In the genomic region with DNA sequence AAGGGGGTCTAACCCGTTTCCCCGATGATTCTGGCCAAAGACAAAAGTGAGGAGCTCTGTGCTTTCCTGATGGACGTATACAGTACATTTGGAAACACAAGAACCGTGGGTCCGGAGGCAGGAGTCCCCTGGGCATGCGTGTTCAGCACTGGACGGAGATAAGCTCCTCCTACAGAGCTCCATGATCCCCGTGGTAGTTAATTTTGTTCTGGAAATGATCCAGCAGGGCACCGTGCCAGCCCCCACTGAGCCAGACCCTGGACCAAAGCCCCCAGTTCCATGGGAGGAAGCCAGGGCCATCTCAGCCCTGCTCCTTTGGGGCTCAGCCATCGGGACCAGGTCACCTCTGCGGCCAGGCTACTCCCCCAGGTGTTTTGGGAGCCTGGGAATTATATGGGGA, we compare ENCODE assay signal across 16 cellular contexts.
"Had no signal": no experiment of that assay in that cellular context is flagged by ENCODE, and none has a peak within 500 bp of the region (broad histone marks: within the 10 kb centered on the region; RNA-seq: fewer than 3 reads in every experiment).

No MANE protein-coding gene starts in this region.

- H3K27ac Mint-ChIP-seq: activated B cell treated with CpG ODN at 0.5 μM for 24 hours; activated CD4-positive, alpha-beta memory T cell treated with anti-CD3 and anti-CD28 coated beads for 36 hours; activated naive CD4-positive, alpha-beta T cell treated with anti-CD3 and anti-CD28 coated beads, Interleukin-2, amount 50 U/mL, for 72 hours; activated T-helper 1 cell treated with anti-CD3 and anti-CD28 coated beads, Interleukin-12 subunit alpha, Interleukin-12 subunit beta, Interleukin-2, Interleukin-4 antibody, amounts not matched to agents 30 ng/mL and 10 ng/mL and 1 ng/mL, durations not matched to agents 14 hours and 24 hours and 36 hours; mesothelial cell of epicardium; nephron progenitor cell had no signal

- H3K4me1 ChIP-seq: tibial artery had no signal

- H3K4me3 Mint-ChIP-seq: activated B cell treated with CpG ODN at 0.5 μM for 24 hours; activated CD4-positive, alpha-beta memory T cell treated with anti-CD3 and anti-CD28 coated beads for 36 hours; activated T-helper 1 cell treated with anti-CD3 and anti-CD28 coated beads, Interleukin-12 subunit alpha, Interleukin-12 subunit beta, Interleukin-2, Interleukin-4 antibody, amounts not matched to agents 30 ng/mL and 10 ng/mL and 1 ng/mL, durations not matched to agents 14 hours and 24 hours and 36 hours; mesothelial cell of epicardium; nephron progenitor cell had no signal

- H3K36me3 ChIP-seq: tibial artery had no signal

- H3K9me3 Mint-ChIP-seq: activated B cell treated with CpG ODN at 0.5 μM for 24 hours; activated CD4-positive, alpha-beta memory T cell treated with anti-CD3 and anti-CD28 coated beads for 36 hours; activated naive CD4-positive, alpha-beta T cell treated with anti-CD3 and anti-CD28 coated beads, Interleukin-2, amount 50 U/mL, for 72 hours; activated T-helper 1 cell treated with anti-CD3 and anti-CD28 coated beads, Interleukin-12 subunit alpha, Interleukin-12 subunit beta, Interleukin-2, Interleukin-4 antibody, amounts not matched to agents 30 ng/mL and 10 ng/mL and 1 ng/mL, durations not matched to agents 14 hours and 24 hours and 36 hours; mesothelial cell of epicardium; nephron progenitor cell had no signal

- H3K4me3 ChIP-seq: hepatocyte, lung, tibial artery had no signal

- H3K27ac ChIP-seq: hepatocyte, tibial artery had no signal

- ATAC-seq: activated naive CD4-positive, alpha-beta T cell treated with anti-CD3 and anti-CD28 coated beads, Interleukin-2, amount 50 U/mL, for 72 hours; left colon; stimulated activated naive CD8-positive, alpha-beta T cell treated with anti-CD3 and anti-CD28 coated beads, Interleukin-15, Interleukin-2, amounts not matched to agents 100 U/mL and 50 U/mL, for 24 hours had no signal

- H3K27me3 ChIP-seq: hepatocyte had no signal

- H2AFZ ChIP-seq: hepatocyte had no signal

- H3K36me3 Mint-ChIP-seq: activated CD4-positive, alpha-beta memory T cell treated with anti-CD3 and anti-CD28 coated beads for 36 hours; activated naive CD4-positive, alpha-beta T cell treated with anti-CD3 and anti-CD28 coated beads, Interleukin-2, amount 50 U/mL, for 72 hours; mesothelial cell of epicardium had no signal

- H3K79me2 ChIP-seq: hepatocyte had no signal

- H3K9me3 ChIP-seq: tibial artery had no signal

- DNase-seq: activated B cell treated with CpG ODN at 0.5 μM for 24 hours; activated CD4-positive, alpha-beta memory T cell treated with anti-CD3 and anti-CD28 coated beads for 36 hours; activated CD4-positive, alpha-beta T cell treated with anti-CD3 and anti-CD28 coated beads for 4 hours; activated gamma-delta T cell treated with Interleukin-2 at 50 U/mL for 16 hours; activated T-cell treated with anti-CD3 and anti-CD28 coated beads for 4 hours; left colon; nephron progenitor cell; stimulated activated naive CD8-positive, alpha-beta T cell treated with anti-CD3 and anti-CD28 coated beads, Interleukin-15, Interleukin-2, amounts not matched to agents 100 U/mL and 50 U/mL, for 24 hours; substantia nigra; T-helper 9 cell; tibial artery had no signal

- H3K4me2 ChIP-seq: hepatocyte had no signal

- H3K27me3 Mint-ChIP-seq: activated B cell treated with CpG ODN at 0.5 μM for 24 hours; activated CD4-positive, alpha-beta memory T cell treated with anti-CD3 and anti-CD28 coated beads for 36 hours had no signal
